In genomic region chr6:43516697-43517502, GRCh38 we compare ENCODE assay signal across 8 cellular contexts. TPM values are rescaled to one million over a fixed set of nuclear protein-coding genes. Genes with fewer than 3 reads are reported as not detected.
DNase-seq lines count a peak whose midpoint lies in the region; TF ChIP-seq lines count a peak whose summit lies in the region.

TSS of gene POLR1C (plus strand) at chr6:43517089. CDS start at chr6:43517110, 21 bp downstream.
TSS of gene YIPF3 (minus strand) at chr6:43516926. CDS start at chr6:43516807, 119 bp downstream.

- H3K4me1 Mint-ChIP-seq in HFFc6 (ENCODE audit: low read depth), result peaks cover 24% of the 10 kb centered on the region
- H3K4me1 Mint-ChIP-seq in activated naive CD4-positive, alpha-beta T cell treated with anti-CD3 and anti-CD28 coated beads for 36 hours (ENCODE audit: low read depth), result peaks cover 28% of the 10 kb centered on the region

- TF ChIP-seq CTCF in HFFc6 (IDR thresholded peaks at IDR 0.05) (no peak), NB4 (IDR thresholded peaks at IDR 0.05; ENCODE audit: low read depth, low read length) (no peak)

- TF ChIP-seq POLR2A in NB4 (IDR thresholded peaks at IDR 0.05; ENCODE audit: extremely low read depth, insufficient read length), result peak; percentile 95

- intact Hi-C loops in activated naive CD4-positive, alpha-beta T cell treated with anti-CD3 and anti-CD28 coated beads for 36 hours (cut with micrococcal nuclease), result loop anchor here (1.0 to 5.0 kb wide), 11 partner anchors 40 to 610 kb away; partner anchors contain the start of genes ABCC10, CNPY3, GTPBP2 and KLC4

- DNase-seq in GM04504 (ENCODE audit: low read depth) (peak; percentile 96), HFFc6 (peak; percentile 98), NB4 (ENCODE audit: low read depth) (peak; percentile 98), SK-N-DZ (ENCODE audit: low spot score) (peak; percentile 98), globus pallidus (ENCODE audit: low spot score) (peak; percentile 97), occipital lobe (lab: John Stamatoyannopoulos, UW) (peak; percentile 93)
- DNase-seq in activated naive CD4-positive, alpha-beta T cell treated with anti-CD3 and anti-CD28 coated beads for 36 hours, result peak; percentile 99

- no peaks in the 10 kb centered on the region for H3K9me3 Mint-ChIP-seq in HFFc6
- H3K9me3 Mint-ChIP-seq in activated naive CD4-positive, alpha-beta T cell treated with anti-CD3 and anti-CD28 coated beads for 36 hours, result no peaks in the 10 kb centered on the region

- H3K4me3 ChIP-seq in NB4 (ENCODE audit: low read depth, low read length), result peak within 1 kb of the TSS; percentile 93

- no peaks in the 10 kb centered on the region for H3K27me3 Mint-ChIP-seq in HFFc6 (ENCODE audit: insufficient read depth)
- H3K27me3 Mint-ChIP-seq in activated naive CD4-positive, alpha-beta T cell treated with anti-CD3 and anti-CD28 coated beads for 36 hours (ENCODE audit: low read depth), result no peaks in the 10 kb centered on the region

- H3K4me3 Mint-ChIP-seq in HFFc6, result no peak within 1 kb of the TSS
- no peak within 1 kb of the TSS for H3K4me3 Mint-ChIP-seq in activated naive CD4-positive, alpha-beta T cell treated with anti-CD3 and anti-CD28 coated beads for 36 hours

- CTCF ChIA-PET in activated naive CD4-positive, alpha-beta T cell treated with anti-CD3 and anti-CD28 coated beads for 36 hours (lab: Charles Lee), result interaction anchor here (0.8 to 3.3 kb wide), 2 partner anchors 10 to 250 kb away, joined by 3 to 24 read pairs; no protein-coding TSS in a partner anchor

- H3K27ac ChIP-seq in temporal lobe (ENCODE audit: low read depth, low read length), result peak within 1 kb of the TSS; percentile 87

- no peak within 1 kb of the TSS for H3K27ac Mint-ChIP-seq in HFFc6
- no peak within 1 kb of the TSS for H3K27ac Mint-ChIP-seq in activated naive CD4-positive, alpha-beta T cell treated with anti-CD3 and anti-CD28 coated beads for 36 hours

- peaks cover 15% of the 10 kb centered on the region for H3K36me3 Mint-ChIP-seq in HFFc6 (ENCODE audit: low read depth)
- peaks cover 17% of the 10 kb centered on the region for H3K36me3 Mint-ChIP-seq in activated naive CD4-positive, alpha-beta T cell treated with anti-CD3 and anti-CD28 coated beads for 36 hours (ENCODE audit: low read depth)

RNA-seq across cellular contexts. Expression of gene POLR1C, which starts in this region (rescaled TPM):
- total RNA-seq in HFFc6 (2021; fragmentation: NEBNext Ultra II Directional; extraction: Animal tissue kit (Norgen Biotek cat#: 25700)), result 10 to 100 TPM; 43.5 to 66.9 (median 53.8) TPM
- polyA plus RNA-seq in SK-N-DZ (2014; cell fraction: cytosol; rRNA removed), result 42.1 and 53.5 TPM in 2 replicates
- 137 and 164 TPM in 2 replicates for polyA plus RNA-seq in SK-N-DZ (2014; cell fraction: nucleus; rRNA removed)
- 10 to 100 TPM; 47.5 to 50.1 TPM for total RNA-seq in activated naive CD4-positive, alpha-beta T cell treated with anti-CD3 and anti-CD28 coated beads for 36 hours
- total RNA-seq in occipital lobe (22.0 TPM), temporal lobe (18.4 TPM)

RNA-seq across cellular contexts. Expression of gene YIPF3, which starts in this region (rescaled TPM):
- 100 to 1,000 TPM; 147 to 176 (median 158) TPM for total RNA-seq in HFFc6 (2021; fragmentation: NEBNext Ultra II Directional; extraction: Animal tissue kit (Norgen Biotek cat#: 25700))
- 182 and 205 TPM in 2 replicates for polyA plus RNA-seq in SK-N-DZ (2014; cell fraction: cytosol; rRNA removed)
- 152 and 201 TPM in 2 replicates for polyA plus RNA-seq in SK-N-DZ (2014; cell fraction: nucleus; rRNA removed)
- total RNA-seq in activated naive CD4-positive, alpha-beta T cell treated with anti-CD3 and anti-CD28 coated beads for 36 hours, result 10 to 100 TPM; 26.2 to 26.5 TPM
- total RNA-seq in occipital lobe (71.4 TPM), temporal lobe (61.0 TPM)

Comparison
In these comparisons a context has a peak if more than half of its experiments do, and no peak if none do; other contexts are left out.
1. Peak in every context shown above with its lines: DNase-seq, H3K4me3 ChIP-seq and H3K27ac ChIP-seq.